Comparison of ENCODE assay signal across 8 cellular contexts in genomic region chr3:129305592-129306091, GRCh38. TPM values are rescaled to one million over a fixed set of nuclear protein-coding genes. Genes with fewer than 3 reads are reported as not detected.
DNase-seq lines count a peak whose midpoint lies in the region; ATAC-seq and TF ChIP-seq lines count a peak whose summit lies in the region.

No MANE protein-coding gene starts in this region.

- peaks cover 17% of the 10 kb centered on the region for H3K36me3 Mint-ChIP-seq in stimulated activated memory B cell treated with anti-CD40 and anti-IgM and Interleukin-4, amounts not matched to agents 10 μg/mL and 1 μg/mL and 100 μg/mL, for 72 hours

- H3K27me3 ChIP-seq in dorsolateral prefrontal cortex = no peaks in the 10 kb centered on the region

- intact Hi-C loops in dorsolateral prefrontal cortex (cut with DNase I) = no loop called here
- intact Hi-C loops in lower leg skin (cut with DNase I; ENCODE audit: low total_unique reads) = no loop called here

- peak; percentile 21 to 39 for DNase-seq in activated CD4-positive, alpha-beta T cell treated with anti-CD3 and anti-CD28 coated beads for 4 hours
- DNase-seq in activated CD4-positive, alpha-beta T cell treated with anti-CD3 and anti-CD28 coated beads for 1 hour = no peak
- peak; percentile 97 for DNase-seq in NCI-H69 (lab: John Stamatoyannopoulos, UW)
- peak in 7 of 10 donors; percentile 35 to 64 (median 59) for DNase-seq in dorsolateral prefrontal cortex
- DNase-seq in lower leg skin (ENCODE audit: low spot score in 2 of 2) = peak; percentile 65 to 94
- no peak for DNase-seq in UCSD-AML1 (lab: John Stamatoyannopoulos, UW; ENCODE audit: unreplicated experiment)
- no peak for DNase-seq in T1000 (lab: John Stamatoyannopoulos, UW)

- H3K27ac Mint-ChIP-seq in stimulated activated memory B cell treated with anti-CD40 and anti-IgM and Interleukin-4, amounts not matched to agents 10 μg/mL and 1 μg/mL and 100 μg/mL, for 72 hours = peak overlapping the region; percentile 69

- peak overlapping the region in 42 of 59 donors; percentile 1 to 80 (median 45) for H3K27ac ChIP-seq in dorsolateral prefrontal cortex

- 27 to 47% methylated on average over 26 of the region's 26 CpGs for WGBS in lower leg skin, 2 donors

- H3K4me3 ChIP-seq in dorsolateral prefrontal cortex (peak overlapping the region in 49 of 59 donors; percentile 1 to 55 (median 28)), lower leg skin (ENCODE audit: low read depth, poor library complexity, severe bottlenecking) (no peak overlapping the region)

- peak overlapping the region; percentile 79 for H3K4me3 Mint-ChIP-seq in stimulated activated memory B cell treated with anti-CD40 and anti-IgM and Interleukin-4, amounts not matched to agents 10 μg/mL and 1 μg/mL and 100 μg/mL, for 72 hours

- TF ChIP-seq CTCF in dorsolateral prefrontal cortex (IDR thresholded peaks at IDR 0.05 in 54 of 56, conservative IDR thresholded peaks at IDR 0.05 in 2 of 56; ENCODE audit: low read depth in 1 of 56, partially characterized antibody in 56 of 56) (no peak), lower leg skin (IDR thresholded peaks at IDR 0.05) (no peak)

- H3K9me3 Mint-ChIP-seq in stimulated activated memory B cell treated with anti-CD40 and anti-IgM and Interleukin-4, amounts not matched to agents 10 μg/mL and 1 μg/mL and 100 μg/mL, for 72 hours = no peaks in the 10 kb centered on the region

- peaks cover 23% of the 10 kb centered on the region for H3K4me1 Mint-ChIP-seq in stimulated activated memory B cell treated with anti-CD40 and anti-IgM and Interleukin-4, amounts not matched to agents 10 μg/mL and 1 μg/mL and 100 μg/mL, for 72 hours

- peak; percentile 77 for ATAC-seq in stimulated activated memory B cell treated with anti-CD40 and anti-IgM and Interleukin-4, amounts not matched to agents 10 μg/mL and 1 μg/mL and 100 μg/mL, for 72 hours

- H3K27me3 Mint-ChIP-seq in stimulated activated memory B cell treated with anti-CD40 and anti-IgM and Interleukin-4, amounts not matched to agents 10 μg/mL and 1 μg/mL and 100 μg/mL, for 72 hours = no peaks in the 10 kb centered on the region

- TF ChIP-seq POLR2A in lower leg skin (IDR thresholded peaks at IDR 0.05) = no peak

RNA-seq across cellular contexts. Expression of gene HMCES, which starts 27.0 kb away (rescaled TPM):
- total RNA-seq in dorsolateral prefrontal cortex (10 to 100 TPM; 31.9 to 85.5 (median 48.3) TPM), lower leg skin (10 to 100 TPM; 25.2 to 34.9 (median 34.4) TPM)

RNA-seq across cellular contexts. Expression of gene COPG1, which starts 56.2 kb away (rescaled TPM):
- total RNA-seq in dorsolateral prefrontal cortex (100 to 1,000 TPM in 108 of 120 experiments, 10 to 100 TPM in 12; 64.7 to 179 (median 137) TPM), lower leg skin (10 to 100 TPM; 69.2 to 95.2 (median 79.8) TPM)

Comparison
In these comparisons a context has a peak if more than half of its experiments do, and no peak if none do; other contexts are left out.
1. DNase-seq: peak in activated CD4-positive, alpha-beta T cell treated with anti-CD3 and anti-CD28 coated beads for 4 hours (2 of 2), NCI-H69 (single experiment), dorsolateral prefrontal cortex (7 of 10) and lower leg skin (2 of 2); none in activated CD4-positive, alpha-beta T cell treated with anti-CD3 and anti-CD28 coated beads for 1 hour (single experiment), UCSD-AML1 (single experiment) and T1000 (single experiment).